ENCODE assay signal across 16 cellular contexts in the genomic region with DNA sequence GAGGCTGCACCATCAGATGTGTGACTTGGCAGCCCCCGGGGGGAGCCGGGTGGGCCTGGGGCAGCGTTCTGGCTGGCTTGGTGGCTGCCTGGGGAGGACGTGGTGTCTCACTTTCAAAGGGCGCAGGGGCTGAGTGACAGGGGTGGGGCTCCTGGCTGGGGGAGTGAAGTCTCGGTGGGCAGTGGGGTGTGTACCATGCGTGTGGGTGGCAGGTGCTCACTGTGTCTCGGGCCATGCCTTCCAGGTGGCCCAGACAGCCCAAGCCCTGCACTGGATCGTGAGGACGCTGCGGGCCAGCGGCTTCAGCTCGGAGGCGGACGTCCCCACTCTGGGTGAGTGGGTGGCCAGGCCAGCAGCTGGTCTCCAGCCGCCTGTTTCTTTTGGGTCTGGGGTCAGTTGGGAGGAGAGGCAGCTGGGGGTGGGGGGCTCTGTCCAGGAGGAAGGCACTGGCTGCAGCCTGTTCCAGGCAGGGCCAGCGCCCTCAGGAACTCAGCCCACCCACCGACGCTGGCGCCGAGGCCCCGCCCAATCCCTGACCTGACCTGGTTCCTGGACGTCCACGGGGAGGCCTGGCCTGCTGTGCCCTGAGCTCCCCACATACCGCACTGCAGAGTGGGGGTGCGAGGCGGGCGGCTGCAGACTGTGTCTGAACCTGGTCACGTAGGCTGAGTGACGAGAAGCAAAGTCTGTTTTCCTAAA. TPM values are rescaled to one million over a fixed set of nuclear protein-coding genes. Genes with fewer than 3 reads are reported as not detected.
A peak's percentile ranks its signal among the peaks of the same experiment; 100 is the strongest.
DNase-seq lines count a peak whose midpoint lies in the region; ATAC-seq and TF ChIP-seq lines count a peak whose summit lies in the region.
"Had no signal": no experiment of that assay in that cellular context is flagged by ENCODE, and none has a peak within 500 bp of the region (broad histone marks: within the 10 kb centered on the region; RNA-seq: fewer than 3 reads in every experiment).

No MANE protein-coding gene starts in this region.

- no peaks in the 10 kb centered on the region for H3K4me1 ChIP-seq in suprapubic skin
- H3K4me1 ChIP-seq: colonic mucosa had no signal

- TF ChIP-seq CTCF in suprapubic skin (IDR thresholded peaks at IDR 0.05): no peak
- TF ChIP-seq CTCF in GM10266 (IDR thresholded peaks at IDR 0.05; ENCODE audit: control insufficient read depth, insufficient read depth, low read depth, missing control alignments): no peak

- no peak for ATAC-seq in GM21737 (IDR thresholded peaks at IDR 0.05; ENCODE audit: unreplicated experiment)

- H3K4me3 ChIP-seq in suprapubic skin: no peak overlapping the region
- H3K4me3 ChIP-seq: colonic mucosa, thoracic aorta had no signal

- WGBS in suprapubic skin: 100% methylated on average over 1 of the region's 30 CpGs

- H3K36me3 ChIP-seq in suprapubic skin: no peaks in the 10 kb centered on the region
- H3K36me3 ChIP-seq: colonic mucosa, thoracic aorta had no signal

- TF ChIP-seq POLR2A in suprapubic skin (IDR thresholded peaks at IDR 0.05): no peak

- H3K27me3 ChIP-seq in suprapubic skin: peaks cover 38% of the 10 kb centered on the region
- H3K27me3 ChIP-seq: colonic mucosa had no signal

- DNase-seq in activated CD8-positive, alpha-beta memory T cell treated with anti-CD3 and anti-CD28 coated beads, Interleukin-2, amount 50 U/mL, for 4 hours: peak; percentile 13
- DNase-seq in activated CD8-positive, alpha-beta memory T cell treated with anti-CD3 and anti-CD28 coated beads for 24 hours: no peak
- DNase-seq in SW480 (ENCODE audit: low spot score) (peak; percentile 37), left kidney (ENCODE audit: low read depth, low spot score) (peak; percentile 59), suprapubic skin (ENCODE audit: low spot score in 2 of 2) (peak; percentile 53 to 54), AG20443 (ENCODE audit: low spot score) (no peak), GM10266 (ENCODE audit: extremely low spot score) (no peak)
- DNase-seq: activated CD4-positive, CD25-positive, alpha-beta regulatory T cell; CD4-positive, CD25-positive, alpha-beta regulatory T cell; colonic mucosa; DMS79; HFFc6; NCI-H1694; T-helper 2 cell had no signal

- no peak overlapping the region for H3K27ac ChIP-seq in suprapubic skin
- H3K27ac ChIP-seq: colonic mucosa, thoracic aorta had no signal

- H3K9me3 ChIP-seq in suprapubic skin: peaks cover 3% of the 10 kb centered on the region
- H3K9me3 ChIP-seq: colonic mucosa had no signal

- TF ChIP-seq EP300 in suprapubic skin (IDR thresholded peaks at IDR 0.05): no peak

RNA-seq across cellular contexts. Expression of a gene that starts 30.6 kb away (rescaled TPM):
- 1 to 10 TPM; 3.9 to 6.2 (median 4.7) TPM for total RNA-seq in suprapubic skin
- total RNA-seq: HFFc6 had no signal

Comparison
In these comparisons a context has a peak if more than half of its experiments do, and no peak if none do; other contexts are left out.
1. DNase-seq: peak in activated CD8-positive, alpha-beta memory T cell treated with anti-CD3 and anti-CD28 coated beads, Interleukin-2, amount 50 U/mL, for 4 hours (single experiment), SW480 (single experiment), left kidney (single experiment) and suprapubic skin (2 of 2); none in activated CD8-positive, alpha-beta memory T cell treated with anti-CD3 and anti-CD28 coated beads for 24 hours (single experiment), AG20443 (single experiment) and GM10266 (single experiment).